In genomic region chr1:23178931-23179330, GRCh38 we compare ENCODE assay signal across 9 cellular contexts. TPM values are rescaled to one million over a fixed set of nuclear protein-coding genes. Genes with fewer than 3 reads are reported as not detected.
DNase-seq lines count a peak whose midpoint lies in the region; ATAC-seq and TF ChIP-seq lines count a peak whose summit lies in the region.
"Had no signal": no experiment of that assay in that cellular context is flagged by ENCODE, and none has a peak within 500 bp of the region (broad histone marks: within the 10 kb centered on the region; RNA-seq: fewer than 3 reads in every experiment).

No MANE protein-coding gene starts in this region.

- peaks cover 4% of the 10 kb centered on the region; the same call in 1 of the 2 replicates for H3K4me1 ChIP-seq in Caco-2

- H3K4me1 Mint-ChIP-seq in Caco-2 (ENCODE audit: low read depth, unreplicated experiment) (no peaks in the 10 kb centered on the region), nephron progenitor cell (peaks cover 18% of the 10 kb centered on the region)

- H3K36me3 ChIP-seq in Caco-2 (ENCODE audit: control insufficient read depth, insufficient read depth, low read length): no peaks in the 10 kb centered on the region

- POLR2A ChIA-PET in Caco-2 (lab: Charles Lee): no interaction called here

- no peak overlapping the region for H3K27ac ChIP-seq in caudate nucleus (ENCODE audit: low read depth, low read length)

- no TSS peak for BruUV-seq in Caco-2 (replicated peaks; lab: Mats Ljungman, UMichigan)

- CTCF ChIA-PET in Caco-2 (lab: Charles Lee): interaction anchor here (1.6 kb wide), 1 partner anchor 80 kb away, joined by 7 read pairs; no protein-coding TSS in a partner anchor

- intact Hi-C loops in Caco-2 (cut with micrococcal nuclease; ENCODE audit: unreplicated experiment): no loop called here

- no peak overlapping the region for H3K4me3 ChIP-seq in Caco-2 (ENCODE audit: low read depth, low read length)

- H3K4me3 Mint-ChIP-seq in Caco-2 (ENCODE audit: unreplicated experiment): no peak overlapping the region
- peak overlapping the region; percentile 85 for H3K4me3 Mint-ChIP-seq in nephron progenitor cell

- no peaks in the 10 kb centered on the region for H3K36me3 Mint-ChIP-seq in Caco-2 (ENCODE audit: insufficient read depth, unreplicated experiment)
- no peaks in the 10 kb centered on the region for H3K36me3 Mint-ChIP-seq in nephron progenitor cell (ENCODE audit: low read depth)

- H3K9me3 Mint-ChIP-seq in Caco-2 (ENCODE audit: unreplicated experiment) (no peaks in the 10 kb centered on the region), nephron progenitor cell (no peaks in the 10 kb centered on the region)

- no peak for ATAC-seq in HG03469 (IDR thresholded peaks at IDR 0.05; ENCODE audit: unreplicated experiment)
- ATAC-seq in HG03025 (IDR thresholded peaks at IDR 0.05; ENCODE audit: low FRiP score, unreplicated experiment): no peak

- in situ Hi-C loops in KBM-7 (cut with MboI; ENCODE audit: low pct_unique_long_range_greater_than_20kb, low sequenced_read_pairs): loop anchor here (25.0 kb wide), 1 partner anchor 192 kb away; no protein-coding TSS in a partner anchor
- in situ Hi-C loops in T47D (cut with HindIII; ENCODE audit: low pct_unique_long_range_greater_than_20kb, low sequenced_read_pairs): no loop called here

- no peak overlapping the region for H3K27ac Mint-ChIP-seq in Caco-2 (ENCODE audit: unreplicated experiment)
- H3K27ac Mint-ChIP-seq in nephron progenitor cell: no peak overlapping the region

- no peaks in the 10 kb centered on the region for H3K27me3 ChIP-seq in Caco-2 (replicated peaks; ENCODE audit: control insufficient read depth, insufficient read depth, low read length)

- H3K27me3 Mint-ChIP-seq in Caco-2 (ENCODE audit: insufficient read depth, unreplicated experiment) (no peaks in the 10 kb centered on the region), nephron progenitor cell (ENCODE audit: low read depth, poor library complexity) (peaks cover 69% of the 10 kb centered on the region)

- DNase-seq in Caco-2: no peak
- peak; percentile 65 for DNase-seq in KBM-7
- DNase-seq in T47D (ENCODE audit: low read depth in 1 of 2, low spot score in 1 of 2): peak; percentile 40 to 50
- DNase-seq in nephron progenitor cell: no peak
- DNase-seq in caudate nucleus (lab: John Stamatoyannopoulos, UW): no peak
- no peak for DNase-seq in T-helper 9 cell
- DNase-seq: occipital lobe had no signal

- H3K9me3 ChIP-seq in Caco-2: no peaks in the 10 kb centered on the region

- peak; percentile 22 to 37 for TF ChIP-seq CTCF in Caco-2 (IDR thresholded peaks at IDR 0.05; ENCODE audit: insufficient read depth in 1 of 2, low read depth in 1 of 2, low read length in 1 of 2, severe bottlenecking in 1 of 2, unreplicated experiment in 1 of 2)
- TF ChIP-seq CTCF in nephron progenitor cell (IDR thresholded peaks at IDR 0.05): peak; percentile 21

RNA-seq across cellular contexts. Expression of gene LUZP1, which starts 10.3 kb away (rescaled TPM):
- total RNA-seq in Caco-2 (2022): 20.0 and 20.6 TPM in 2 replicates

RNA-seq across cellular contexts. Expression of gene HTR1D, which starts 38.4 kb away (rescaled TPM):
- 7.7 and 8.7 TPM in 2 replicates for total RNA-seq in Caco-2 (2022)
- total RNA-seq: occipital lobe had no signal

Comparison
In these comparisons a context has a peak if more than half of its experiments do, and no peak if none do; other contexts are left out.
1. DNase-seq: peak in KBM-7 (single experiment) and T47D (2 of 2); none in Caco-2 (0 of 2), nephron progenitor cell (single experiment), caudate nucleus (0 of 61) and T-helper 9 cell (single experiment).